ENCODE assay signal across 8 cellular contexts in genomic region chr10:80046629-80047441, GRCh38. TPM values are rescaled to one million over a fixed set of nuclear protein-coding genes. Genes with fewer than 3 reads are reported as not detected.
DNase-seq lines count a peak whose midpoint lies in the region; ATAC-seq, FAIRE-seq and TF ChIP-seq lines count a peak whose summit lies in the region.

No MANE protein-coding gene starts in this region.

- H3K27ac ChIP-seq in IMR-90 (ENCODE audit: insufficient read depth, low read length) (no peak overlapping the region), prostate gland (no peak overlapping the region), uterus (no peak overlapping the region)

- no peak overlapping the region for H2AFZ ChIP-seq in IMR-90 (replicated peaks; ENCODE audit: low read length, poor library complexity)

- H3K9ac ChIP-seq in IMR-90 (ENCODE audit: low read depth, low read length), result no peak overlapping the region

- H3K23ac ChIP-seq in IMR-90 (ENCODE audit: low read depth, low read length), result no peak overlapping the region

- WGBS in IMR-90 (ENCODE audit: extremely low coverage in 2 of 2, insufficient read length in 1 of 2), 2 experiments, result no CpG with 5 or more reads among the region's 10 CpGs
- 29% methylated on average over 10 of the region's 10 CpGs for WGBS in prostate gland

- in situ Hi-C loops in IMR-90 (cut with MboI; ENCODE audit: low sequenced_read_pairs), result no loop called here

- no peak overlapping the region for H2AK9ac ChIP-seq in IMR-90 (replicated peaks; ENCODE audit: low read depth, low read length, poor library complexity)

- H3K4ac ChIP-seq in IMR-90 (ENCODE audit: low read depth, low read length), result no peak overlapping the region

- H3K4me3 ChIP-seq in IMR-90 (ENCODE audit: insufficient read depth, low read depth, low read length) (no peak overlapping the region), prostate gland (no peak overlapping the region), uterus (no peak overlapping the region)

- TF ChIP-seq CTCF in D721Med (IDR thresholded peaks at IDR 0.05; ENCODE audit: insufficient read depth, missing control alignments) (peak; percentile 88), IMR-90 (conservative IDR thresholded peaks at IDR 0.05; ENCODE audit: low read depth, low read length) (peak; percentile 81), prostate gland (IDR thresholded peaks at IDR 0.05) (peak; percentile 56 to 77 (median 70)), uterus (IDR thresholded peaks at IDR 0.05) (peak; percentile 63 to 78 (median 69))

- H3K4me2 ChIP-seq in IMR-90 (ENCODE audit: low read depth, low read length), result no peak overlapping the region

- no peak overlapping the region for H3K18ac ChIP-seq in IMR-90 (ENCODE audit: low read depth, low read length)

- H3K79me1 ChIP-seq in IMR-90 (ENCODE audit: low read depth in 1 of 2, low read length in 2 of 2), result no peaks in the 10 kb centered on the region

- H3K36me3 ChIP-seq in IMR-90 (ENCODE audit: control insufficient read depth, insufficient read depth, low read length), result no peaks in the 10 kb centered on the region
- H3K36me3 ChIP-seq in prostate gland, result no peaks in the 10 kb centered on the region
- H3K36me3 ChIP-seq in uterus, result no peaks in the 10 kb centered on the region

- H2BK5ac ChIP-seq in IMR-90 (ENCODE audit: low read depth, low read length, poor library complexity, severe bottlenecking), result no peak overlapping the region

- dilution Hi-C loops in IMR-90 (cut with HindIII; ENCODE audit: low sequenced_read_pairs, unreplicated experiment), result no loop called here

- H3K9me1 ChIP-seq in IMR-90 (ENCODE audit: insufficient read depth, low read length), result no peaks in the 10 kb centered on the region

- BruUV-seq in IMR-90 (replicated peaks; lab: Mats Ljungman, UMichigan), result no TSS peak

- POLR2A ChIA-PET in IMR-90 (lab: Charles Lee; ENCODE audit: unreplicated experiment), result no interaction called here

- peak; percentile 67 for TF ChIP-seq RAD21 in IMR-90 (IDR thresholded peaks at IDR 0.05; ENCODE audit: low read length)

- H4K5ac ChIP-seq in IMR-90 (ENCODE audit: low read depth, low read length), result no peak overlapping the region

- H3K14ac ChIP-seq in IMR-90 (replicated peaks; ENCODE audit: low read depth, low read length), result no peak overlapping the region

- FAIRE-seq in D721Med (lab: Jason Lieb, UNC), result no peak

- CTCF ChIA-PET in IMR-90 (lab: Yijun Ruan, JAX), result interaction anchor here (0.6 to 3.5 kb wide), 7 partner anchors 10 to 87 kb away, joined by 3 to 15 read pairs (median 3); no protein-coding TSS in a partner anchor

- no peaks in the 10 kb centered on the region for H4K20me1 ChIP-seq in IMR-90 (ENCODE audit: insufficient read depth, low read length)

- H2BK15ac ChIP-seq in IMR-90 (ENCODE audit: low read depth, low read length), result no peak overlapping the region

- H3K56ac ChIP-seq in IMR-90 (ENCODE audit: extremely low read depth, insufficient read depth, low read length), result no peak overlapping the region

- peaks cover 6% of the 10 kb centered on the region; the same call in 1 of the 2 replicates for H3K27me3 ChIP-seq in IMR-90 (ENCODE audit: control insufficient read depth, insufficient read depth, low read length)
- H3K27me3 ChIP-seq in prostate gland (replicated peaks; ENCODE audit: insufficient read depth), result no peaks in the 10 kb centered on the region
- no peaks in the 10 kb centered on the region for H3K27me3 ChIP-seq in uterus

- DNase-seq in D721Med (ENCODE audit: insufficient read length, low spot score) (no peak), IMR-90 (peak; percentile 50), Right ventricle myocardium inferior (ENCODE audit: missing footprints) (peak; percentile 86), prostate gland (ENCODE audit: low spot score) (peak; percentile 73), uterus (peak; percentile 62 to 65)
- peak; percentile 73 for DNase-seq in activated naive CD4-positive, alpha-beta T cell treated with anti-CD3 and anti-CD28 coated beads, Interleukin-2, amount 50 U/mL, for 16 hours

- no peak overlapping the region for H4K8ac ChIP-seq in IMR-90 (ENCODE audit: low read depth in 2 of 2, low read length in 2 of 2)

- intact Hi-C loops in IMR-90 (cut with micrococcal nuclease), result loop anchor here (1.0 kb wide), 2 partner anchors 485 to 510 kb away; no protein-coding TSS in a partner anchor
- intact Hi-C loops in Right ventricle myocardium inferior (cut with DNase I), result no loop called here
- intact Hi-C loops in prostate gland (cut with DNase I), result no loop called here
- intact Hi-C loops in uterus (cut with DNase I; ENCODE audit: low total_unique reads), result no loop called here

- H2AK5ac ChIP-seq in IMR-90 (ENCODE audit: low read depth, low read length), result no peak overlapping the region

- H3K9me3 ChIP-seq in IMR-90 (ENCODE audit: control insufficient read depth, insufficient read depth, low read length) (no peaks in the 10 kb centered on the region), prostate gland (no peaks in the 10 kb centered on the region), uterus (no peaks in the 10 kb centered on the region)

- no peak overlapping the region for H2BK120ac ChIP-seq in IMR-90 (ENCODE audit: low read depth, low read length)

- no peak for TF ChIP-seq POLR2A in IMR-90 (IDR thresholded peaks at IDR 0.05; ENCODE audit: low read depth, low read length)
- no peak for TF ChIP-seq POLR2A in prostate gland (IDR thresholded peaks at IDR 0.05)
- no peak for TF ChIP-seq POLR2A in uterus (IDR thresholded peaks at IDR 0.05)

- no peaks in the 10 kb centered on the region for H3K4me1 ChIP-seq in IMR-90 (ENCODE audit: control insufficient read depth, insufficient read depth, low read length)
- H3K4me1 ChIP-seq in prostate gland (replicated peaks), result no peaks in the 10 kb centered on the region
- H3K4me1 ChIP-seq in uterus, result no peaks in the 10 kb centered on the region

- ATAC-seq in GM21367 (IDR thresholded peaks at IDR 0.05; ENCODE audit: unreplicated experiment) (peak; percentile 78), IMR-90 (ENCODE audit: low read depth) (peak; percentile 98), SK-N-SH treated with all-trans-retinoic acid at 6 μM for 48 hours (peak; percentile 99), Right ventricle myocardium inferior (peak; percentile 89)

- no peak overlapping the region for H2BK20ac ChIP-seq in IMR-90 (ENCODE audit: low read depth, low read length)

- H4K91ac ChIP-seq in IMR-90 (ENCODE audit: insufficient read depth, low read depth, low read length), result no peak overlapping the region

TF ChIP-seq in IMR-90, 13 proteins besides CTCF, POLR2A, EP300 and RAD21:
- TF ChIP-seq SMC3 (IDR thresholded peaks at IDR 0.05; ENCODE audit: low read depth, low read length) (peak; percentile 67), USF2 (IDR thresholded peaks at IDR 0.05; ENCODE audit: low read depth, low read length) (no peak)

TF ChIP-seq in SK-N-SH treated with all-trans-retinoic acid at 6 μM for 48 hours, 23 proteins besides CTCF, POLR2A, EP300 and RAD21 (continues in another document):
- no peak for TF ChIP-seq ZFP30 (CRISPR knock-in tag; IDR thresholded peaks at IDR 0.05)
- no peak for TF ChIP-seq ZNF8 (CRISPR knock-in tag; IDR thresholded peaks at IDR 0.05)
- TF ChIP-seq ESRRG (CRISPR knock-in tag; IDR thresholded peaks at IDR 0.05), result no peak
- TF ChIP-seq ZNF565 (CRISPR knock-in tag; conservative IDR thresholded peaks at IDR 0.05; ENCODE audit: low read depth), result no peak
- TF ChIP-seq CSRNP3 (CRISPR knock-in tag; IDR thresholded peaks at IDR 0.05), result no peak
- TF ChIP-seq RARB (CRISPR knock-in tag; IDR thresholded peaks at IDR 0.05), result no peak
- no peak for TF ChIP-seq SNAI2 (CRISPR knock-in tag; IDR thresholded peaks at IDR 0.05)
- TF ChIP-seq TOX (CRISPR knock-in tag; IDR thresholded peaks at IDR 0.05; ENCODE audit: borderline replicate concordance), result no peak
- no peak for TF ChIP-seq ZNF70 (CRISPR knock-in tag; IDR thresholded peaks at IDR 0.05)
- TF ChIP-seq ISL1 (CRISPR knock-in tag; IDR thresholded peaks at IDR 0.05), result no peak
- TF ChIP-seq ZFP3 (CRISPR knock-in tag; IDR thresholded peaks at IDR 0.05), result no peak
- TF ChIP-seq BACH2 (CRISPR knock-in tag; IDR thresholded peaks at IDR 0.05; ENCODE audit: borderline replicate concordance), result no peak

RNA-seq across cellular contexts. Expression of gene TMEM254, which starts 31.6 kb away (rescaled TPM):
- total RNA-seq in IMR-90 (2012; rRNA removed) (4.4 and 4.7 TPM in 2 replicates), Right ventricle myocardium inferior (9.7 TPM), prostate gland (10 to 100 TPM; 52.7 to 95.9 TPM), uterus (10 to 100 TPM in 1 of 4 donors, 1 to 10 TPM in 3; 1.5 to 14.0 (median 6.1) TPM)
- polyA plus RNA-seq in IMR-90 (2012; rRNA removed), result 9.1 and 10.7 TPM in 2 replicates
- polyA plus RNA-seq in IMR-90 (2012; cell fraction: cytosol; rRNA removed), result 5.0 and 6.8 TPM in 2 replicates
- polyA plus RNA-seq in IMR-90 (2012; cell fraction: nucleus; rRNA removed; ENCODE audit: low replicate concordance), result 3.8 and 13.3 TPM in 2 replicates
